8 cellular contexts compared by ENCODE assay signal in the genomic region with DNA sequence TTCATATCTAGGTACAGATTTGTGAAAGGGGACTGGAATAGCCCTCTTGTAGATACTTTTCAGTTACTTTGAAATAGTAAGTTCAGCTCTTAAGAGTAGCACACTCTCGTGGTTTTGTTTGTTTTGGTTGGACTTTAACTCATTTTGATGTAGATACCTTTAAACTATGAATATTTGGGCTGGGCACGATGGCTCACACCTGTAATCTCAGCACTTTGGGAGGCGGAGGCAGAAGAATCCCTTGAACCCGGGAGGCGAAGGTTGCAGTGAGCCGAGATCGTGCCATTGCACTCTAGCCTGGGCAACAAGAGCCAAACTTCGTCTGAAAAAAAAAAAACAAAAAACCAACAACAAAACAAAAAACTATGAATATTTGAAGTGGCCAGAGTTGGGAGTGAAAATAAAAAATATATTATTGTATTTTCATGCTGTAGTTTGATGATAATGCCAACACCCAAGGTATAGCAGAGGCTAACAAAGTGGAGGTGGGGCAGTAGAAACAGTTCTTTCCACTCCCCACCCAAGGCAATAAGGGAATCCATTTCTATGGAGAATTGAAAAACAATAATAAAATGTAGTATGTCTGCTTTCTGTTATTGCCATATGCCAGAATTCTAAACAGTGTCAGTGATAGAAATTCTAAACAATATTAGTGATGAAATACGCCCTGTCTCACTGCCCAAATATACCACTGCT. TPM values are rescaled to one million over a fixed set of nuclear protein-coding genes. Genes with fewer than 3 reads are reported as not detected.
A peak's percentile ranks its signal among the peaks of the same experiment; 100 is the strongest.
DNase-seq lines count a peak whose midpoint lies in the region; ATAC-seq and TF ChIP-seq lines count a peak whose summit lies in the region.

No MANE protein-coding gene starts in this region.

- no peaks in the 10 kb centered on the region for H3K36me3 ChIP-seq in left ventricle myocardium inferior
- no peaks in the 10 kb centered on the region for H3K36me3 ChIP-seq in brain microvascular endothelial cell (replicated peaks)
- H3K36me3 ChIP-seq in mucosa of rectum (ENCODE audit: control insufficient read depth in 2 of 2, insufficient read depth in 2 of 2, low read length in 2 of 2), result peaks cover 7 to 9% of the 10 kb centered on the region in 2 donors

- H3K27me3 ChIP-seq in left ventricle myocardium inferior (ENCODE audit: low read depth) (no peaks in the 10 kb centered on the region), brain microvascular endothelial cell (replicated peaks) (no peaks in the 10 kb centered on the region), mucosa of rectum (ENCODE audit: control insufficient read depth in 2 of 2, insufficient read depth in 2 of 2, low read length in 2 of 2) (no peaks in the 10 kb centered on the region)

- ATAC-seq in Right ventricle myocardium inferior (no peak), HG03025 (IDR thresholded peaks at IDR 0.05; ENCODE audit: low FRiP score, unreplicated experiment) (no peak), GM21737 (IDR thresholded peaks at IDR 0.05; ENCODE audit: unreplicated experiment) (no peak)

- DNase-seq in left ventricle myocardium inferior (no peak), Right ventricle myocardium inferior (ENCODE audit: missing footprints) (no peak), brain microvascular endothelial cell (no peak), NCI-H2171 treated with DMSO at 0.1 percent for 48 hours (lab: John Stamatoyannopoulos, UW) (no peak), foreskin melanocyte (no peak)

- H3K27ac ChIP-seq in left ventricle myocardium inferior (replicated peaks) (peak overlapping the region; percentile 98), brain microvascular endothelial cell (no peak overlapping the region), mucosa of rectum (ENCODE audit: low read depth in 2 of 2, low read length in 2 of 2) (peak overlapping the region; percentile 97 to 100)

- peaks cover 63% of the 10 kb centered on the region for H3K4me1 ChIP-seq in left ventricle myocardium inferior
- H3K4me1 ChIP-seq in mucosa of rectum (ENCODE audit: control insufficient read depth in 2 of 2, insufficient read depth in 2 of 2, low read length in 2 of 2), result peaks cover 22 to 31% of the 10 kb centered on the region in 2 donors

- H3K9me3 ChIP-seq in left ventricle myocardium inferior (replicated peaks), result no peaks in the 10 kb centered on the region
- no peaks in the 10 kb centered on the region for H3K9me3 ChIP-seq in mucosa of rectum (ENCODE audit: control insufficient read depth in 2 of 2, low read length in 2 of 2)

- H3K4me3 ChIP-seq in left ventricle myocardium inferior (peak overlapping the region; percentile 95), brain microvascular endothelial cell (ENCODE audit: low read depth, low read length) (peak overlapping the region; percentile 93), mucosa of rectum (ENCODE audit: low read length in 2 of 2) (peak overlapping the region; percentile 92 to 97)

- intact Hi-C loops in left ventricle myocardium inferior (cut with micrococcal nuclease), result no loop called here
- intact Hi-C loops in Right ventricle myocardium inferior (cut with DNase I), result loop anchor here (10.0 kb wide), 1 partner anchor 362 kb away; a partner anchor contains a TSS

- TF ChIP-seq CTCF in left ventricle myocardium inferior (IDR thresholded peaks at IDR 0.05; ENCODE audit: borderline replicate concordance) (no peak), brain microvascular endothelial cell (IDR thresholded peaks at IDR 0.05; ENCODE audit: low read depth, low read length, missing control alignments) (no peak)

- peak overlapping the region; percentile 94 to 95 for H3K9ac ChIP-seq in mucosa of rectum (ENCODE audit: low read depth in 1 of 2, low read length in 2 of 2)

- in situ Hi-C loops in brain microvascular endothelial cell (cut with HindIII; ENCODE audit: low pct_ligation_motif_present, low sequenced_read_pairs), result loop anchor here (25.0 kb wide), 1 partner anchor 184 kb away; a partner anchor contains a TSS

RNA-seq across cellular contexts. Expression of a gene that starts 1.7 kb away (rescaled TPM):
- total RNA-seq in left ventricle myocardium inferior (18.1 TPM), Right ventricle myocardium inferior (17.4 TPM)
